In genomic region chr10:117677239-117677638, GRCh38 we compare ENCODE assay signal across 15 cellular contexts.
"Had no signal": no experiment of that assay in that cellular context is flagged by ENCODE, and none has a peak within 500 bp of the region (broad histone marks: within the 10 kb centered on the region; RNA-seq: fewer than 3 reads in every experiment).

No MANE protein-coding gene starts in this region.

- FAIRE-seq: pancreas had no signal

- H3K9me3 ChIP-seq: esophagus squamous epithelium, left lung, pancreas had no signal

- ATAC-seq: left lung, pancreas had no signal

- H3K4me3 ChIP-seq: esophagus squamous epithelium, left lung, pancreas had no signal

- H3K4me1 Mint-ChIP-seq: activated B cell treated with CpG ODN at 0.5 μM for 24 hours; activated naive CD4-positive, alpha-beta T cell treated with anti-CD3 and anti-CD28 coated beads, Interleukin-2, amount 10 ng/mL, durations not matched to agents 7 days and 5 days; activated T-helper 17 cell treated with anti-CD3 and anti-CD28 coated beads, Interleukin-2, amount 50 U/mL, for 72 hours; neural crest cell had no signal

- H3K36me3 ChIP-seq: esophagus squamous epithelium, left lung, pancreas had no signal

- H3K27ac Mint-ChIP-seq: activated B cell treated with CpG ODN at 0.5 μM for 24 hours; activated naive CD4-positive, alpha-beta T cell treated with anti-CD3 and anti-CD28 coated beads, Interleukin-2, amount 10 ng/mL, durations not matched to agents 7 days and 5 days; activated T-helper 17 cell treated with anti-CD3 and anti-CD28 coated beads, Interleukin-2, amount 50 U/mL, for 72 hours; T-helper 1 cell treated with Interleukin-12 subunit alpha and Interleukin-12 subunit beta and Interleukin-4 antibody, amounts not matched to agents 30 μg/mL and 1 μg/mL, for 36 hours; type B pancreatic cell had no signal

- DNase-seq: activated B cell treated with CpG ODN at 0.5 μM for 24 hours; activated CD4-positive, alpha-beta T cell treated with anti-CD3 and anti-CD28 coated beads, Interleukin-2, amount 50 U/mL, for 1 hour; activated naive CD4-positive, alpha-beta T cell treated with anti-CD3 and anti-CD28 coated beads, Interleukin-2, amount 10 ng/mL, durations not matched to agents 7 days and 5 days; activated T-cell treated with anti-CD3 and anti-CD28 coated beads for 4 hours; cerebellar nuclear complex; esophagus squamous epithelium; foreskin fibroblast; left lung; pancreas; stimulated activated CD4-positive, alpha-beta T cell treated with anti-CD3 and anti-CD28 coated beads, Interleukin-2, amount 100 ng/mL, for 48 hours; stimulated activated naive CD4-positive, alpha-beta T cell treated with Interleukin-2 at 50 U/mL for 16 hours had no signal

- H3K4me3 Mint-ChIP-seq: activated B cell treated with CpG ODN at 0.5 μM for 24 hours; activated naive CD4-positive, alpha-beta T cell treated with anti-CD3 and anti-CD28 coated beads, Interleukin-2, amount 10 ng/mL, durations not matched to agents 7 days and 5 days; activated T-helper 17 cell treated with anti-CD3 and anti-CD28 coated beads, Interleukin-2, amount 50 U/mL, for 72 hours; neural crest cell; T-helper 1 cell treated with Interleukin-12 subunit alpha and Interleukin-12 subunit beta and Interleukin-4 antibody, amounts not matched to agents 30 μg/mL and 1 μg/mL, for 36 hours; type B pancreatic cell had no signal

- H3K27ac ChIP-seq: esophagus squamous epithelium, left lung, pancreas had no signal

- H3K9me3 Mint-ChIP-seq: activated B cell treated with CpG ODN at 0.5 μM for 24 hours; activated naive CD4-positive, alpha-beta T cell treated with anti-CD3 and anti-CD28 coated beads, Interleukin-2, amount 10 ng/mL, durations not matched to agents 7 days and 5 days; activated T-helper 17 cell treated with anti-CD3 and anti-CD28 coated beads, Interleukin-2, amount 50 U/mL, for 72 hours; neural crest cell; T-helper 1 cell treated with Interleukin-12 subunit alpha and Interleukin-12 subunit beta and Interleukin-4 antibody, amounts not matched to agents 30 μg/mL and 1 μg/mL, for 36 hours; type B pancreatic cell had no signal

- H3K36me3 Mint-ChIP-seq: activated naive CD4-positive, alpha-beta T cell treated with anti-CD3 and anti-CD28 coated beads, Interleukin-2, amount 10 ng/mL, durations not matched to agents 7 days and 5 days; type B pancreatic cell had no signal

- H3K4me1 ChIP-seq: esophagus squamous epithelium, left lung, pancreas had no signal

- H3K27me3 ChIP-seq: pancreas had no signal
